ENCODE assay signal across 1 cellular context in genomic region chr2:11466307-11467125, GRCh38.
TF ChIP-seq lines count a peak whose summit lies in the region.

No MANE protein-coding gene starts in this region.

TF ChIP-seq in K562, 482 proteins besides CTCF, POLR2A, EP300 and RAD21 (continued from another document and continues in another):
- TF ChIP-seq ARID4B (CRISPR knock-in tag; IDR thresholded peaks at IDR 0.05) (no peak), SMARCA4 (IDR thresholded peaks at IDR 0.05) (0 out of 2 replicates have a peak, but pooled peaks have one; percentile 37), SREBF2 (CRISPR knock-in tag; IDR thresholded peaks at IDR 0.05) (no peak), E4F1 (CRISPR knock-in tag; IDR thresholded peaks at IDR 0.05; ENCODE audit: borderline replicate concordance) (no peak), ZNF609 (CRISPR knock-in tag; IDR thresholded peaks at IDR 0.05; ENCODE audit: borderline replicate concordance) (no peak), ZBTB26 (CRISPR knock-in tag; IDR thresholded peaks at IDR 0.05) (no peak), CBX1 (IDR thresholded peaks at IDR 0.05; ENCODE audit: low read depth) (no peak), MIER1 (IDR thresholded peaks at IDR 0.05; ENCODE audit: low read depth) (no peak), AFF1 (IDR thresholded peaks at IDR 0.05; ENCODE audit: low read depth in 1 of 2, partially characterized antibody in 2 of 2) (peak in 1 of 2 experiments; percentile 77), ZSCAN32 (CRISPR knock-in tag; IDR thresholded peaks at IDR 0.05) (no peak), RHOXF2B (CRISPR knock-in tag; conservative IDR thresholded peaks at IDR 0.05) (no peak), PHB2 (IDR thresholded peaks at IDR 0.05; ENCODE audit: low read depth) (no peak), HCFC1 (IDR thresholded peaks at IDR 0.05; ENCODE audit: low read depth, low read length) (no peak), KLF16 (IDR thresholded peaks at IDR 0.05) (no peak), KAT2B (IDR thresholded peaks at IDR 0.05; ENCODE audit: low read depth, low read length) (no peak), IFI16 (CRISPR knock-in tag; IDR thresholded peaks at IDR 0.05) (no peak), NFRKB (IDR thresholded peaks at IDR 0.05; ENCODE audit: low read depth) (0 out of 2 replicates have a peak, but pooled peaks have one; percentile 3), ZNF274 (IDR thresholded peaks at IDR 0.05; ENCODE audit: borderline replicate concordance, low read depth, low read length) (no peak), CAMTA2 (CRISPR knock-in tag; conservative IDR thresholded peaks at IDR 0.05) (no peak), CREB1 (IDR thresholded peaks at IDR 0.05) (no peak), CREB1 (CRISPR knock-in tag; IDR thresholded peaks at IDR 0.05) (no peak), FOSL1 (tag; conservative IDR thresholded peaks at IDR 0.05) (no peak), ZNF384 (IDR thresholded peaks at IDR 0.05; ENCODE audit: low read depth, low read length) (no peak; the same call in 1 of the 2 replicates), ZNF146 (CRISPR knock-in tag; IDR thresholded peaks at IDR 0.05; ENCODE audit: unreplicated experiment) (no peak), CTBP1 (IDR thresholded peaks at IDR 0.05; ENCODE audit: borderline replicate concordance) (no peak), ZBTB40 (IDR thresholded peaks at IDR 0.05) (0 out of 2 replicates have a peak, but pooled peaks have one; percentile 40), ZBTB40 (CRISPR knock-in tag; IDR thresholded peaks at IDR 0.05) (no peak), OTX1 (CRISPR knock-in tag; IDR thresholded peaks at IDR 0.05) (peak; percentile 27; the same call in 1 of the 2 replicates), RAD51 (IDR thresholded peaks at IDR 0.05; ENCODE audit: borderline replicate concordance, low read depth) (no peak), ADNP (tag; IDR thresholded peaks at IDR 0.05) (no peak), SIX5 (IDR thresholded peaks at IDR 0.05; ENCODE audit: borderline replicate concordance in 1 of 2, insufficient read depth in 1 of 2, low read depth in 1 of 2, low read length in 2 of 2) (no peak)
